In the genomic region with DNA sequence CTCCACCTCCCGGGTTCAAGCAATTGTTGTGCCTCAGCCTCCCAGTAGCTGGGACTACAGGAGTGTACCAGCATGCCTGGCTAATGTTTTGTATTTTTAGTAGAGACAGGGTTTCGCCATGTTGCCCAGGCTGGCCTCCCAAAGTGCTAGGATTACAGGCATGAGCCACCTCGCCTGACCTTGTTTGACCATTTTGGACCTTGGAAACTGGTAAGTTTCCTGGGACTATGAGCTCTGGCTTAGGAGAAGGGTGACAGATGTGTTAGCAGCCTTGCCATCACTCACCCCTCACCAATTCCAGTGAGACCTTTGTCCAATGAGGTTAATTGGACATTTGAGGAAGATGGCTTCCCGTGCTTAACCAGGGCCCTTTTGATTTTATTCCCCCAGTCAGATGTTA, we compare ENCODE assay signal across 3 cellular contexts.
TF ChIP-seq lines count a peak whose summit lies in the region.

No MANE protein-coding gene starts in this region.

TF ChIP-seq in GM23338, 12 proteins besides CTCF, POLR2A, EP300 and RAD21:
- TF ChIP-seq EZH2 (IDR thresholded peaks at IDR 0.05; ENCODE audit: low read depth, unreplicated experiment) (no peak), NANOG (IDR thresholded peaks at IDR 0.05; ENCODE audit: borderline replicate concordance) (no peak), ZNF114 (CRISPR knock-in tag; IDR thresholded peaks at IDR 0.05) (no peak), JUNB (IDR thresholded peaks at IDR 0.05; ENCODE audit: unreplicated experiment) (no peak)
- TF ChIP-seq, protein P1, sequence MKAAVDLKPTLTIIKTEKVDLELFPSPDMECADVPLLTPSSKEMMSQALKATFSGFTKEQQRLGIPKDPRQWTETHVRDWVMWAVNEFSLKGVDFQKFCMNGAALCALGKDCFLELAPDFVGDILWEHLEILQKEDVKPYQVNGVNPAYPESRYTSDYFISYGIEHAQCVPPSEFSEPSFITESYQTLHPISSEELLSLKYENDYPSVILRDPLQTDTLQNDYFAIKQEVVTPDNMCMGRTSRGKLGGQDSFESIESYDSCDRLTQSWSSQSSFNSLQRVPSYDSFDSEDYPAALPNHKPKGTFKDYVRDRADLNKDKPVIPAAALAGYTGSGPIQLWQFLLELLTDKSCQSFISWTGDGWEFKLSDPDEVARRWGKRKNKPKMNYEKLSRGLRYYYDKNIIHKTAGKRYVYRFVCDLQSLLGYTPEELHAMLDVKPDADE (IDR thresholded peaks at IDR 0.05): no peak

TF ChIP-seq in HepG2, 621 proteins besides CTCF, POLR2A, EP300 and RAD21 (continues in another document):
- peak; percentile 79; the same call in 1 of the 2 replicates for TF ChIP-seq RXRB (CRISPR knock-in tag; IDR thresholded peaks at IDR 0.05; ENCODE audit: borderline replicate concordance)
- TF ChIP-seq ZNF124 (CRISPR knock-in tag; IDR thresholded peaks at IDR 0.05): no peak
- TF ChIP-seq ZNF224 (CRISPR knock-in tag; IDR thresholded peaks at IDR 0.05): no peak
- TF ChIP-seq HNF4G (IDR thresholded peaks at IDR 0.05; ENCODE audit: borderline replicate concordance, low read depth, low read length): peak; percentile 38; the same call in 1 of the 2 replicates
- no peak for TF ChIP-seq HNF4G (CRISPR knock-in tag; IDR thresholded peaks at IDR 0.05; ENCODE audit: borderline replicate concordance, low read depth)
- TF ChIP-seq ZNF784 (CRISPR knock-in tag; IDR thresholded peaks at IDR 0.05; ENCODE audit: borderline replicate concordance): no peak
- TF ChIP-seq HOXA3 (CRISPR knock-in tag; IDR thresholded peaks at IDR 0.05): peak; percentile 26
- TF ChIP-seq HNRNPUL1 (IDR thresholded peaks at IDR 0.05; ENCODE audit: low read depth, low read length): no peak
- TF ChIP-seq ZNF629 (CRISPR knock-in tag; conservative IDR thresholded peaks at IDR 0.05): peak; percentile 27; the same call in 1 of the 2 replicates
- TF ChIP-seq PHF20 (CRISPR knock-in tag; IDR thresholded peaks at IDR 0.05): no peak
- TF ChIP-seq RFX3 (CRISPR knock-in tag; IDR thresholded peaks at IDR 0.05): no peak
- no peak for TF ChIP-seq MEF2D (CRISPR knock-in tag; IDR thresholded peaks at IDR 0.05)
- TF ChIP-seq, protein P2, sequence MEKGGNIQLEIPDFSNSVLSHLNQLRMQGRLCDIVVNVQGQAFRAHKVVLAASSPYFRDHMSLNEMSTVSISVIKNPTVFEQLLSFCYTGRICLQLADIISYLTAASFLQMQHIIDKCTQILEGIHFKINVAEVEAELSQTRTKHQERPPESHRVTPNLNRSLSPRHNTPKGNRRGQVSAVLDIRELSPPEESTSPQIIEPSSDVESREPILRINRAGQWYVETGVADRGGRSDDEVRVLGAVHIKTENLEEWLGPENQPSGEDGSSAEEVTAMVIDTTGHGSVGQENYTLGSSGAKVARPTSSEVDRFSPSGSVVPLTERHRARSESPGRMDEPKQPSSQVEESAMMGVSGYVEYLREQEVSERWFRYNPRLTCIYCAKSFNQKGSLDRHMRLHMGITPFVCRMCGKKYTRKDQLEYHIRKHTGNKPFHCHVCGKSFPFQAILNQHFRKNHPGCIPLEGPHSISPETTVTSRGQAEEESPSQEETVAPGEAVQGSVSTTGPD (CRISPR knock-in tag; IDR thresholded peaks at IDR 0.05): 0 out of 2 replicates have a peak, but pooled peaks have one; percentile 47
- TF ChIP-seq ZNF10 (CRISPR knock-in tag; IDR thresholded peaks at IDR 0.05; ENCODE audit: borderline replicate concordance, low read depth): no peak
- TF ChIP-seq, protein P3, sequence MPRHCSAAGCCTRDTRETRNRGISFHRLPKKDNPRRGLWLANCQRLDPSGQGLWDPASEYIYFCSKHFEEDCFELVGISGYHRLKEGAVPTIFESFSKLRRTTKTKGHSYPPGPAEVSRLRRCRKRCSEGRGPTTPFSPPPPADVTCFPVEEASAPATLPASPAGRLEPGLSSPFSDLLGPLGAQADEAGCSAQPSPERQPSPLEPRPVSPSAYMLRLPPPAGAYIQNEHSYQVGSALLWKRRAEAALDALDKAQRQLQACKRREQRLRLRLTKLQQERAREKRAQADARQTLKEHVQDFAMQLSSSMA (CRISPR knock-in tag; IDR thresholded peaks at IDR 0.05): no peak
- TF ChIP-seq ZNF782 (CRISPR knock-in tag; IDR thresholded peaks at IDR 0.05; ENCODE audit: borderline replicate concordance): no peak
- no peak for TF ChIP-seq ZZZ3 (CRISPR knock-in tag; IDR thresholded peaks at IDR 0.05; ENCODE audit: borderline replicate concordance)
- TF ChIP-seq, protein P4, sequence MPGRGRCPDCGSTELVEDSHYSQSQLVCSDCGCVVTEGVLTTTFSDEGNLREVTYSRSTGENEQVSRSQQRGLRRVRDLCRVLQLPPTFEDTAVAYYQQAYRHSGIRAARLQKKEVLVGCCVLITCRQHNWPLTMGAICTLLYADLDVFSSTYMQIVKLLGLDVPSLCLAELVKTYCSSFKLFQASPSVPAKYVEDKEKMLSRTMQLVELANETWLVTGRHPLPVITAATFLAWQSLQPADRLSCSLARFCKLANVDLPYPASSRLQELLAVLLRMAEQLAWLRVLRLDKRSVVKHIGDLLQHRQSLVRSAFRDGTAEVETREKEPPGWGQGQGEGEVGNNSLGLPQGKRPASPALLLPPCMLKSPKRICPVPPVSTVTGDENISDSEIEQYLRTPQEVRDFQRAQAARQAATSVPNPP (CRISPR knock-in tag; IDR thresholded peaks at IDR 0.05): no peak
- TF ChIP-seq ZNF768 (CRISPR knock-in tag; IDR thresholded peaks at IDR 0.05): no peak
- TF ChIP-seq NPAS2 (CRISPR knock-in tag; IDR thresholded peaks at IDR 0.05; ENCODE audit: borderline replicate concordance): no peak
- no peak for TF ChIP-seq NONO (IDR thresholded peaks at IDR 0.05)
- no peak for TF ChIP-seq NONO (CRISPR knock-in tag; conservative IDR thresholded peaks at IDR 0.05)
- TF ChIP-seq ZNF749 (CRISPR knock-in tag; IDR thresholded peaks at IDR 0.05; ENCODE audit: borderline replicate concordance): no peak
- TF ChIP-seq ZNF766 (CRISPR knock-in tag; IDR thresholded peaks at IDR 0.05; ENCODE audit: borderline replicate concordance): no peak
- TF ChIP-seq BCL3 (CRISPR knock-in tag; IDR thresholded peaks at IDR 0.05): no peak
- TF ChIP-seq GABPB1 (CRISPR knock-in tag; IDR thresholded peaks at IDR 0.05): 0 out of 2 replicates have a peak, but pooled peaks have one; percentile 17
- TF ChIP-seq ZNF883 (CRISPR knock-in tag; IDR thresholded peaks at IDR 0.05; ENCODE audit: not compliant biosample characterization): no peak
- no peak for TF ChIP-seq NFATC3 (CRISPR knock-in tag; IDR thresholded peaks at IDR 0.05)
- TF ChIP-seq MYC (CRISPR knock-in tag; IDR thresholded peaks at IDR 0.05; ENCODE audit: borderline replicate concordance): peak; percentile 28; the same call in 1 of the 2 replicates
- no peak for TF ChIP-seq ZNF329 (CRISPR knock-in tag; IDR thresholded peaks at IDR 0.05; ENCODE audit: low read depth)
- no peak for TF ChIP-seq KLF9 (CRISPR knock-in tag; IDR thresholded peaks at IDR 0.05; ENCODE audit: low read depth)

TF ChIP-seq in HEK293T, 16 proteins besides CTCF, POLR2A, EP300 and RAD21:
- TF ChIP-seq BHLHE40 (IDR thresholded peaks at IDR 0.05; ENCODE audit: borderline replicate concordance) (no peak), FOXK2 (IDR thresholded peaks at IDR 0.05) (no peak), L3MBTL2 (conservative IDR thresholded peaks at IDR 0.05) (no peak), NFRKB (IDR thresholded peaks at IDR 0.05) (no peak), ELF4 (IDR thresholded peaks at IDR 0.05) (no peak), TARDBP (IDR thresholded peaks at IDR 0.05) (no peak), SUZ12 (IDR thresholded peaks at IDR 0.05) (no peak), CTBP1 (IDR thresholded peaks at IDR 0.05; ENCODE audit: borderline replicate concordance) (no peak)
